In genomic region chrX:72126048-72126415, GRCh38 we compare ENCODE assay signal across 9 cellular contexts. TPM values are rescaled to one million over a fixed set of nuclear protein-coding genes. Genes with fewer than 3 reads are reported as not detected.
DNase-seq lines count a peak whose midpoint lies in the region; ATAC-seq and TF ChIP-seq lines count a peak whose summit lies in the region.
"Had no signal": no experiment of that assay in that cellular context is flagged by ENCODE, and none has a peak within 500 bp of the region (broad histone marks: within the 10 kb centered on the region; RNA-seq: fewer than 3 reads in every experiment).

No MANE protein-coding gene starts in this region.

- H3K9me3 ChIP-seq in trophoblast cell (ENCODE audit: insufficient read depth, low read depth, low read length): no peaks in the 10 kb centered on the region
- H3K9me3 ChIP-seq: ovary had no signal

- H3K4me2 ChIP-seq in trophoblast cell (ENCODE audit: low read length): no peak overlapping the region

- peaks cover 89% of the 10 kb centered on the region for H3K27me3 Mint-ChIP-seq in activated T-cell treated with anti-CD3 and anti-CD28 coated beads, Interleukin-2, amount 50 U/mL, for 24 hours

- no peak overlapping the region for H3K27ac Mint-ChIP-seq in activated T-cell treated with anti-CD3 and anti-CD28 coated beads, Interleukin-2, amount 50 U/mL, for 24 hours

- no peak overlapping the region for H2BK120ac ChIP-seq in trophoblast cell (ENCODE audit: insufficient read depth, low read length, poor library complexity)

- no peak overlapping the region for H3K9ac ChIP-seq in trophoblast cell (ENCODE audit: low read length)

- H3K79me2 ChIP-seq in trophoblast cell (ENCODE audit: control insufficient read depth, insufficient read depth, low read length, poor library complexity): peaks cover 2% of the 10 kb centered on the region

- DNase-seq in amniotic epithelial cell (ENCODE audit: low read depth) (peak; percentile 25), fibroblast of pulmonary artery (ENCODE audit: low read depth) (peak; percentile 25), trophoblast cell (no peak), midbrain (lab: John Stamatoyannopoulos, UW) (no peak), T1000 (lab: John Stamatoyannopoulos, UW) (no peak)
- DNase-seq in activated T-cell treated with anti-CD3 and anti-CD28 coated beads, Interleukin-2, amount 50 U/mL, for 24 hours: no peak

- H2BK5ac ChIP-seq in trophoblast cell (ENCODE audit: low read depth, low read length, poor library complexity): peak overlapping the region; percentile 27

- H3K4ac ChIP-seq in trophoblast cell (ENCODE audit: low read depth, low read length): no peak overlapping the region

- H3K23ac ChIP-seq in trophoblast cell (ENCODE audit: low read length): no peak overlapping the region

- peak overlapping the region; percentile 7 for H3K18ac ChIP-seq in trophoblast cell (ENCODE audit: low read length)

- no peaks in the 10 kb centered on the region for H3K9me3 Mint-ChIP-seq in activated T-cell treated with anti-CD3 and anti-CD28 coated beads, Interleukin-2, amount 50 U/mL, for 24 hours

- H4K12ac ChIP-seq in trophoblast cell (ENCODE audit: low read depth, low read length): no peak overlapping the region

- peak overlapping the region; percentile 28 for H3K14ac ChIP-seq in trophoblast cell (ENCODE audit: low read length)

- no peak overlapping the region for H3K4me3 ChIP-seq in fibroblast of pulmonary artery (replicated peaks; ENCODE audit: low read depth, low read length)
- H3K4me3 ChIP-seq in trophoblast cell (ENCODE audit: low read depth, low read length): no peak overlapping the region
- H3K4me3 ChIP-seq: ovary had no signal

- ATAC-seq in GM19023 (IDR thresholded peaks at IDR 0.05; ENCODE audit: unreplicated experiment) (peak; percentile 1), GM18858 (IDR thresholded peaks at IDR 0.05; ENCODE audit: unreplicated experiment) (no peak)

- TF ChIP-seq CTCF in fibroblast of pulmonary artery (IDR thresholded peaks at IDR 0.05; ENCODE audit: low read length, missing control alignments): no peak

- no peak overlapping the region for H2AFZ ChIP-seq in trophoblast cell (ENCODE audit: insufficient read depth, low read length, poor library complexity)

- no peak overlapping the region for H2AK5ac ChIP-seq in trophoblast cell (ENCODE audit: low read length)

- H3K4me1 ChIP-seq in trophoblast cell (ENCODE audit: control insufficient read depth in 1 of 2, insufficient read depth in 2 of 2, low read length in 2 of 2): peaks cover 35 to 48% of the 10 kb centered on the region in 2 experiments

- H3K4me1 Mint-ChIP-seq in activated T-cell treated with anti-CD3 and anti-CD28 coated beads, Interleukin-2, amount 50 U/mL, for 24 hours (ENCODE audit: low read depth): peaks cover 34% of the 10 kb centered on the region

- no peaks in the 10 kb centered on the region for H3K27me3 ChIP-seq in trophoblast cell (ENCODE audit: insufficient read depth, low read length)
- H3K27me3 ChIP-seq: ovary had no signal

- no peak overlapping the region for H4K8ac ChIP-seq in trophoblast cell (ENCODE audit: low read depth, low read length)

- H3K79me1 ChIP-seq in trophoblast cell (ENCODE audit: low read length): peaks cover 12% of the 10 kb centered on the region

- WGBS in trophoblast cell (ENCODE audit: extremely low coverage, insufficient coverage, insufficient read length): no CpG with 5 or more reads among the region's 3 CpGs

- no peak overlapping the region for H3K4me3 Mint-ChIP-seq in activated T-cell treated with anti-CD3 and anti-CD28 coated beads, Interleukin-2, amount 50 U/mL, for 24 hours

- no peaks in the 10 kb centered on the region for H3K36me3 Mint-ChIP-seq in activated T-cell treated with anti-CD3 and anti-CD28 coated beads, Interleukin-2, amount 50 U/mL, for 24 hours (ENCODE audit: low read depth)

- no peak overlapping the region for H4K91ac ChIP-seq in trophoblast cell (ENCODE audit: low read depth, low read length)

- H3K27ac ChIP-seq in trophoblast cell (ENCODE audit: low read depth, low read length): no peak overlapping the region

- H2BK12ac ChIP-seq in trophoblast cell (ENCODE audit: low read length): peak overlapping the region; percentile 46

- H3K36me3 ChIP-seq in trophoblast cell (ENCODE audit: control insufficient read depth in 1 of 2, insufficient read depth in 2 of 2, low read length in 2 of 2): peaks cover 0 to 3% of the 10 kb centered on the region in 2 experiments
- H3K36me3 ChIP-seq: ovary had no signal

RNA-seq across cellular contexts. Expression of gene RTL5, which starts 5.7 kb away (rescaled TPM):
- polyA plus RNA-seq in trophoblast cell (2013): 5.1 and 5.4 TPM in 2 replicates

RNA-seq across cellular contexts. Expression of gene PIN4, which starts 55.5 kb away (rescaled TPM):
- polyA plus RNA-seq in trophoblast cell (2013): 23.5 and 26.8 TPM in 2 replicates

Comparison
In these comparisons a context has a peak if more than half of its experiments do, and no peak if none do; other contexts are left out.
1. DNase-seq: peak in amniotic epithelial cell (single experiment) and fibroblast of pulmonary artery (single experiment); none in trophoblast cell (0 of 2), activated T-cell treated with anti-CD3 and anti-CD28 coated beads, Interleukin-2, amount 50 U/mL, for 24 hours (single experiment), midbrain (single experiment) and T1000 (single experiment).